Comparison of ENCODE assay signal across 9 cellular contexts in the genomic region with DNA sequence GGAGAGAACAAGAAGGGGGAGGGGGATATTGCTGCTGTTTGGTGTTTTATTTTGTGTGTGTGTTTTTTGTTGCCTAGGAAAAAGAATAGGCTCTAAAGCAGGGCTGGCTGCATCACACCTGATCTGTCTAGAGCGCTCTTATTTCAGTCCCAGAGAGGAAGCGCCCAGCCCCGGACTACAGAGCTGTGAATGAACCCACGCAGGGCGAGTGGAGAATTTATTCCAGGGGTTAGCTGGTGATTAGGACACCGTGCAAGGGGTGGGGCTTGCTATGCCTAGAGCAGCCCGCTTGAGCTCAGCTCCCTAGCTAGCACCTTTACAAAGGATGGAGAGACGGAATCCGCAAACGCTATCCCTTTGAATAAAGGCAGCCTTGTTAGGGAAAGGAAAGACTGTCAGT. TPM values are rescaled to one million over a fixed set of nuclear protein-coding genes. Genes with fewer than 3 reads are reported as not detected.
DNase-seq lines count a peak whose midpoint lies in the region; ATAC-seq, FAIRE-seq and TF ChIP-seq lines count a peak whose summit lies in the region.
"Had no signal": no experiment of that assay in that cellular context is flagged by ENCODE, and none has a peak within 500 bp of the region (broad histone marks: within the 10 kb centered on the region; RNA-seq: fewer than 3 reads in every experiment).

No MANE protein-coding gene starts in this region.

- H3K4me1 ChIP-seq in skeletal muscle satellite cell (ENCODE audit: control insufficient read depth, insufficient read depth, low read length): peaks cover 6% of the 10 kb centered on the region

- H3K36me3 ChIP-seq in bronchial epithelial cell (ENCODE audit: control insufficient read depth, insufficient read depth, low read length) (no peaks in the 10 kb centered on the region), skeletal muscle satellite cell (ENCODE audit: insufficient read depth, low read length) (no peaks in the 10 kb centered on the region)

- H3K4me3 ChIP-seq in bronchial epithelial cell (ENCODE audit: low read depth, low read length) (peak overlapping the region; percentile 38), skeletal muscle satellite cell (ENCODE audit: low read length) (peak overlapping the region; percentile 69)

- H3K27me3 ChIP-seq in bronchial epithelial cell (ENCODE audit: control insufficient read depth, insufficient read depth, low read length) (no peaks in the 10 kb centered on the region), skeletal muscle satellite cell (ENCODE audit: control insufficient read depth, insufficient read depth, low read length) (no peaks in the 10 kb centered on the region)

- H3K9me3 ChIP-seq in skeletal muscle satellite cell (replicated peaks; ENCODE audit: low read length): no peaks in the 10 kb centered on the region

- H3K4me2 ChIP-seq in skeletal muscle satellite cell (ENCODE audit: low read length): peak overlapping the region; percentile 81

- FAIRE-seq in bronchial epithelial cell (lab: Jason Lieb, UNC): no peak

- DNase-seq in NCI-H345 (lab: John Stamatoyannopoulos, UW) (peak; percentile 66), bronchial epithelial cell (ENCODE audit: low read depth) (peak; percentile 50), iris pigment epithelial cell (ENCODE audit: low read depth) (peak; percentile 34)

- H3K9ac ChIP-seq in skeletal muscle satellite cell (ENCODE audit: low read depth, low read length): peak overlapping the region; percentile 66

- TF ChIP-seq CTCF in bronchial epithelial cell (IDR thresholded peaks at IDR 0.05; ENCODE audit: insufficient read depth, low read length, severe bottlenecking): no peak

- peak; percentile 38 for ATAC-seq in GM19351 (IDR thresholded peaks at IDR 0.05; ENCODE audit: unreplicated experiment)
- no peak for ATAC-seq in GM21786 (IDR thresholded peaks at IDR 0.05; ENCODE audit: unreplicated experiment)
- ATAC-seq in GM19455 (IDR thresholded peaks at IDR 0.05; ENCODE audit: unreplicated experiment): no peak
- no peak for ATAC-seq in GM21576 (IDR thresholded peaks at IDR 0.05; ENCODE audit: unreplicated experiment)

RNA-seq across cellular contexts. Expression of a gene that starts 0.6 kb away (rescaled TPM):
- total RNA-seq in bronchial epithelial cell: under 0.01 TPM in 1 of 2 replicates, not detected in the other
- total RNA-seq in skeletal muscle satellite cell (2012; rRNA removed): under 0.01 and 0.44 TPM in 2 replicates
- total RNA-seq: T-helper 1 cell treated with Interleukin-12 subunit alpha and Interleukin-12 subunit beta and Interleukin-4 antibody, amounts not matched to agents 30 ng/mL and 1 ng/mL, for 36 hours had no signal
